ENCODE assay signal across 1 cellular context in genomic region chr17:6100146-6100545, GRCh38.
TF ChIP-seq lines count a peak whose summit lies in the region.

No MANE protein-coding gene starts in this region.

TF ChIP-seq in H1, 55 proteins besides CTCF, POLR2A, EP300 and RAD21 (continued from another document):
- TF ChIP-seq CHD7 (IDR thresholded peaks at IDR 0.05; ENCODE audit: insufficient replicate concordance, low read length) (no peak), RBBP5 (IDR thresholded peaks at IDR 0.05; ENCODE audit: borderline replicate concordance, low read depth, low read length) (no peak)
